7 cellular contexts compared by ENCODE assay signal in the genomic region with DNA sequence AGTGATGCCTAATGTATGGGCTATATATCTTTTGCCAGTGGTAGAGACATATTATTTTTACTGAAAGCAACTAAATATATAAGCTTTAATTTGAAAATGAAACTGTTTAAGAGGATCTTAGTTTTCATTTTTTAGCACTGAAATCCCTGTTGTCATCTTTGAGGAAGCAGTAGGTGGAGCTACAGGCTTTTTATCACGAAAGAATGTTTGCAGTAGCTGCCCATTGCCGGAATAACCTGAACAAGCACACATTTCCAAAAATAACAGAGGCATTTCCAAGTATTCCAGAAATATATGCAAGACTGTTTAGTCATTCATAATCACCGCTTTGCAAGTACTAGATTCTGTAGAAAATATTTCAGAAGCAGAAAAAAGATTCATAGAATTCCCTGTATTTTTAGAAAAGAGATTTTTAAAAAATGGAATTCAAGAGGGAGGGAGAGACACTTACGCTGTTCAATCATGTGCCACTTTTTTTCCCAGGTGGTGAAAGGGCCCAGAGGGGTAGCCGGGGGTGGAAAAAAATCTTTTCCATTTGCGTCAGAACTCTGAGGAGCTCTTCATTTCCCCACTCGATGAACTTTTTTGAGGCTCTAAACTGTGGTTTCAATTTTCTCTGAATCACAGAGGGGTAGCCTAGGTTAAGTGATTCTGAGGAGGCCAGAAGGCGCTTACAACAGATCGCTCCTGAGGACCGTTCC.
DNase-seq lines count a peak whose midpoint lies in the region; ATAC-seq and TF ChIP-seq lines count a peak whose summit lies in the region.

No MANE protein-coding gene starts in this region.

- no peaks in the 10 kb centered on the region for H3K36me3 Mint-ChIP-seq in mesothelial cell of epicardium
- H3K36me3 Mint-ChIP-seq in CD8-positive, alpha-beta T cell: no peaks in the 10 kb centered on the region

- peak overlapping the region; percentile 45 for H2AFZ ChIP-seq in GM23248

- H3K4me1 ChIP-seq in GM23248 (ENCODE audit: insufficient read depth): peaks cover 9% of the 10 kb centered on the region; the same call in 1 of the 2 replicates
- no peaks in the 10 kb centered on the region for H3K4me1 ChIP-seq in CD8-positive, alpha-beta T cell (ENCODE audit: insufficient read depth, low read length)

- no peaks in the 10 kb centered on the region for H4K20me1 ChIP-seq in GM23248 (ENCODE audit: insufficient read depth)

- intact Hi-C loops in CD8-positive, alpha-beta T cell (cut with DNase I, micrococcal nuclease): no loop called here

- peaks cover 9% of the 10 kb centered on the region; the same call in 1 of the 2 replicates for H3F3A ChIP-seq in GM23248 (ENCODE audit: insufficient read depth)

- peak overlapping the region; percentile 56 for H3K4me3 ChIP-seq in GM23248
- H3K4me3 ChIP-seq in CD8-positive, alpha-beta T cell (ENCODE audit: low read depth, low read length): no peak overlapping the region

- peaks cover 35% of the 10 kb centered on the region for H3K27me3 ChIP-seq in GM23248 (replicated peaks; ENCODE audit: insufficient read depth)
- H3K27me3 ChIP-seq in CD8-positive, alpha-beta T cell (ENCODE audit: insufficient read depth, low read length): no peaks in the 10 kb centered on the region

- POLR2A ChIA-PET in CD8-positive, alpha-beta T cell (lab: Charles Lee): no interaction called here

- H3K27ac Mint-ChIP-seq in mesothelial cell of epicardium: no peak overlapping the region
- H3K27ac Mint-ChIP-seq in CD8-positive, alpha-beta T cell: no peak overlapping the region

- peaks cover 8% of the 10 kb centered on the region for H3K4me1 Mint-ChIP-seq in mesothelial cell of epicardium
- H3K4me1 Mint-ChIP-seq in CD8-positive, alpha-beta T cell (ENCODE audit: low read depth): no peaks in the 10 kb centered on the region

- H3K4me2 ChIP-seq in GM23248 (ENCODE audit: unreplicated experiment): peak overlapping the region; percentile 79

- DNase-seq in GM23248 (peak; percentile 71), NCI-H345 treated with DMSO at 0.1 percent for 48 hours (lab: John Stamatoyannopoulos, UW; ENCODE audit: unreplicated experiment) (peak; percentile 22), cerebellar cortex (ENCODE audit: low spot score) (peak; percentile 2), midbrain (lab: John Stamatoyannopoulos, UW) (peak; percentile 48), mesothelial cell of epicardium (ENCODE audit: low spot score in 2 of 2, unreplicated experiment in 2 of 2) (no peak)
- no peak for DNase-seq in CD8-positive, alpha-beta T cell

- no peak overlapping the region for H3K4me3 Mint-ChIP-seq in mesothelial cell of epicardium
- no peak overlapping the region for H3K4me3 Mint-ChIP-seq in CD8-positive, alpha-beta T cell

- no peaks in the 10 kb centered on the region for H3K9me3 Mint-ChIP-seq in mesothelial cell of epicardium
- no peaks in the 10 kb centered on the region for H3K9me3 Mint-ChIP-seq in CD8-positive, alpha-beta T cell

- CTCF ChIA-PET in CD8-positive, alpha-beta T cell (lab: Charles Lee): no interaction called here

- no peaks in the 10 kb centered on the region for H3K9me2 ChIP-seq in GM23248 (ENCODE audit: insufficient read depth)

- no peak for TF ChIP-seq CTCF in mesothelial cell of epicardium (IDR thresholded peaks at IDR 0.05; ENCODE audit: unreplicated experiment)
- TF ChIP-seq CTCF in CD8-positive, alpha-beta T cell (IDR thresholded peaks at IDR 0.05): no peak

- no peak for ATAC-seq in CD8-positive, alpha-beta T cell
- no peak for ATAC-seq in HG02870 (IDR thresholded peaks at IDR 0.05; ENCODE audit: unreplicated experiment)

- no peak overlapping the region for H3K27ac ChIP-seq in GM23248
- no peak overlapping the region for H3K27ac ChIP-seq in CD8-positive, alpha-beta T cell (ENCODE audit: low read depth, low read length)

- H3K9me3 ChIP-seq in GM23248 (ENCODE audit: low read depth): no peaks in the 10 kb centered on the region
- H3K9me3 ChIP-seq in CD8-positive, alpha-beta T cell (ENCODE audit: low read length): no peaks in the 10 kb centered on the region

- in situ Hi-C loops in GM23248 (cut with MboI): no loop called here

- WGBS in GM23248 (ENCODE audit: low coverage in 1 of 2, low lambda C conversion rate in 2 of 2, missing lambda C conversion rate in 2 of 2), 2 experiments: 7 to 8% methylated on average over 10 of the region's 10 CpGs

- H3K9ac ChIP-seq in GM23248: peak overlapping the region; percentile 2; the same call in 1 of the 2 replicates

- H3K79me2 ChIP-seq in GM23248 (ENCODE audit: insufficient read depth): no peaks in the 10 kb centered on the region

- no peaks in the 10 kb centered on the region for H3K36me3 ChIP-seq in GM23248 (ENCODE audit: low read depth)
- H3K36me3 ChIP-seq in CD8-positive, alpha-beta T cell (ENCODE audit: insufficient read depth, low read length): no peaks in the 10 kb centered on the region

- H3K27me3 Mint-ChIP-seq in mesothelial cell of epicardium (ENCODE audit: low read depth): peaks cover 38% of the 10 kb centered on the region
- peaks cover 2% of the 10 kb centered on the region for H3K27me3 Mint-ChIP-seq in CD8-positive, alpha-beta T cell (ENCODE audit: low read depth)

Comparison
In these comparisons a context has a peak if more than half of its experiments do, and no peak if none do; other contexts are left out.
1. DNase-seq: peak in GM23248 (single experiment), NCI-H345 treated with DMSO at 0.1 percent for 48 hours (single experiment), cerebellar cortex (single experiment) and midbrain (single experiment); none in mesothelial cell of epicardium (0 of 2) and CD8-positive, alpha-beta T cell (0 of 7).